ENCODE assay signal across 1 cellular context in genomic region chr17:6746665-6747064, GRCh38. TPM values are rescaled to one million over a fixed set of nuclear protein-coding genes. Genes with fewer than 3 reads are reported as not detected.
"Had no signal": no experiment of that assay in that cellular context is flagged by ENCODE, and none has a peak within 500 bp of the region (broad histone marks: within the 10 kb centered on the region; RNA-seq: fewer than 3 reads in every experiment).

No MANE protein-coding gene starts in this region.

RNA-seq across cellular contexts. Expression of gene SLC13A5, which starts 33.5 kb away (rescaled TPM):
- polyA plus RNA-seq: GM12878 had no signal
